In genomic region chr2:188416367-188416766, GRCh38 we compare ENCODE assay signal across 26 cellular contexts.
DNase-seq lines count a peak whose midpoint lies in the region; ATAC-seq and TF ChIP-seq lines count a peak whose summit lies in the region.
"Had no signal": no experiment of that assay in that cellular context is flagged by ENCODE, and none has a peak within 500 bp of the region (broad histone marks: within the 10 kb centered on the region; RNA-seq: fewer than 3 reads in every experiment).

No MANE protein-coding gene starts in this region.

- H3K9me3 ChIP-seq in lower lobe of right lung (peaks cover 14% of the 10 kb centered on the region), hepatocyte (ENCODE audit: low read depth) (no peaks in the 10 kb centered on the region)
- H3K9me3 ChIP-seq: colonic mucosa, sigmoid colon, SJSA1 had no signal

- peaks cover 99% of the 10 kb centered on the region for H3K79me2 ChIP-seq in GM23338 (replicated peaks; ENCODE audit: insufficient read depth)
- peaks cover 34% of the 10 kb centered on the region for H3K79me2 ChIP-seq in hepatocyte

- intact Hi-C loops in lower lobe of right lung (cut with DNase I) = no loop called here

- ATAC-seq in GM23338 (no peak), lower lobe of right lung (no peak), GM19023 (IDR thresholded peaks at IDR 0.05; ENCODE audit: unreplicated experiment) (no peak)
- ATAC-seq: stimulated activated naive B cell treated with anti-CD40 and anti-IgM and Interleukin-4, amounts not matched to agents 10 μg/mL and 1 μg/mL and 100 μg/mL, for 72 hours had no signal

- TF ChIP-seq CTCF in GM23338 (conservative IDR thresholded peaks at IDR 0.05; ENCODE audit: low read depth in 2 of 2) (no peak), nephron (IDR thresholded peaks at IDR 0.05; ENCODE audit: unreplicated experiment in 3 of 3) (no peak), lower lobe of right lung (IDR thresholded peaks at IDR 0.05) (no peak), hepatocyte (IDR thresholded peaks at IDR 0.05; ENCODE audit: poor library complexity) (no peak)

- H3K27me3 Mint-ChIP-seq in GM23338 (ENCODE audit: insufficient read depth, low read depth, poor library complexity) (no peaks in the 10 kb centered on the region), nephron (ENCODE audit: low read depth) (peaks cover 5% of the 10 kb centered on the region)
- H3K27me3 Mint-ChIP-seq: activated naive CD8-positive, alpha-beta T cell; progenitor cell of endocrine pancreas; stimulated activated naive B cell treated with anti-CD40 and anti-IgM and Interleukin-4, amounts not matched to agents 10 μg/mL and 1 μg/mL and 100 μg/mL, for 72 hours had no signal

- H3K4me3 ChIP-seq in GM23338 (no peak overlapping the region), lower lobe of right lung (no peak overlapping the region), hepatocyte (no peak overlapping the region)
- H3K4me3 ChIP-seq: colonic mucosa, neural progenitor cell, sigmoid colon, SJSA1, uterus had no signal

- H3K27ac Mint-ChIP-seq in GM23338 (0 out of 2 replicates have a peak overlapping the region, but pooled peaks have one; percentile 5), nephron (peak overlapping the region in 2 of 3 experiments; percentile 14 to 21)
- H3K27ac Mint-ChIP-seq: activated naive CD8-positive, alpha-beta T cell; neural progenitor cell; progenitor cell of endocrine pancreas; stimulated activated naive B cell treated with anti-CD40 and anti-IgM and Interleukin-4, amounts not matched to agents 10 μg/mL and 1 μg/mL and 100 μg/mL, for 72 hours; T-helper 1 cell treated with Interleukin-12 subunit alpha and Interleukin-12 subunit beta and Interleukin-4 antibody, amounts not matched to agents 30 μg/mL and 1 μg/mL, for 36 hours had no signal

- H3K27ac ChIP-seq in GM23338 (ENCODE audit: low read depth) (peak overlapping the region; percentile 20; the same call in 1 of the 2 replicates), lower lobe of right lung (no peak overlapping the region), hepatocyte (no peak overlapping the region)
- H3K27ac ChIP-seq: colonic mucosa, epithelial cell of prostate, neural progenitor cell, sigmoid colon, SJSA1, uterus had no signal

- H3K4me3 Mint-ChIP-seq in GM23338 (no peak overlapping the region), nephron (no peak overlapping the region)
- H3K4me3 Mint-ChIP-seq: activated naive CD8-positive, alpha-beta T cell; neural progenitor cell; stimulated activated naive B cell treated with anti-CD40 and anti-IgM and Interleukin-4, amounts not matched to agents 10 μg/mL and 1 μg/mL and 100 μg/mL, for 72 hours; T-helper 1 cell treated with Interleukin-12 subunit alpha and Interleukin-12 subunit beta and Interleukin-4 antibody, amounts not matched to agents 30 μg/mL and 1 μg/mL, for 36 hours had no signal

- no peak overlapping the region for H2AFZ ChIP-seq in GM23338
- no peak overlapping the region for H2AFZ ChIP-seq in hepatocyte
- H2AFZ ChIP-seq: neural progenitor cell had no signal

- in situ Hi-C loops in ACHN (cut with HindIII; ENCODE audit: low pct_ligation_motif_present, low pct_unique_long_range_greater_than_20kb, low sequenced_read_pairs) (no loop called here), SK-MEL-5 (cut with HindIII; ENCODE audit: low pct_unique_long_range_greater_than_20kb, low sequenced_read_pairs) (no loop called here)

- no peak overlapping the region for H3K4me2 ChIP-seq in GM23338
- H3K4me2 ChIP-seq in hepatocyte = no peak overlapping the region
- H3K4me2 ChIP-seq: neural progenitor cell had no signal

- no peaks in the 10 kb centered on the region for H3F3A ChIP-seq in GM23338 (replicated peaks; ENCODE audit: low read depth)

- H3K4me1 ChIP-seq in GM23338 (ENCODE audit: insufficient read depth) (peaks cover 4% of the 10 kb centered on the region), lower lobe of right lung (peaks cover 3% of the 10 kb centered on the region), hepatocyte (ENCODE audit: insufficient read depth) (peaks cover 13% of the 10 kb centered on the region)
- H3K4me1 ChIP-seq: colonic mucosa, uterus had no signal

- H3K9me2 ChIP-seq in GM23338 (ENCODE audit: insufficient read depth) = no peaks in the 10 kb centered on the region
- H3K9me2 ChIP-seq in hepatocyte (replicated peaks; ENCODE audit: insufficient read depth) = no peaks in the 10 kb centered on the region

- H3K9me3 Mint-ChIP-seq in GM23338 (peaks cover 22% of the 10 kb centered on the region), nephron (peaks cover 11% of the 10 kb centered on the region)
- H3K9me3 Mint-ChIP-seq: T-helper 1 cell treated with Interleukin-12 subunit alpha and Interleukin-12 subunit beta and Interleukin-4 antibody, amounts not matched to agents 30 μg/mL and 1 μg/mL, for 36 hours had no signal

- H3K36me3 Mint-ChIP-seq in GM23338 (ENCODE audit: low read depth) (peaks cover 47% of the 10 kb centered on the region), nephron (ENCODE audit: low read depth) (peaks cover 11% of the 10 kb centered on the region)
- H3K36me3 Mint-ChIP-seq: activated naive CD8-positive, alpha-beta T cell; stimulated activated naive B cell treated with anti-CD40 and anti-IgM and Interleukin-4, amounts not matched to agents 10 μg/mL and 1 μg/mL and 100 μg/mL, for 72 hours had no signal

- H4K20me1 ChIP-seq in GM23338 (replicated peaks; ENCODE audit: insufficient read depth) (peaks cover 9% of the 10 kb centered on the region; the same call in 1 of the 2 replicates), hepatocyte (ENCODE audit: insufficient read depth, poor library complexity, severe bottlenecking) (no peaks in the 10 kb centered on the region)

- H3K27me3 ChIP-seq in GM23338 (ENCODE audit: insufficient read depth) (no peaks in the 10 kb centered on the region), lower lobe of right lung (ENCODE audit: low read depth) (no peaks in the 10 kb centered on the region), hepatocyte (no peaks in the 10 kb centered on the region)
- H3K27me3 ChIP-seq: colonic mucosa, neural progenitor cell, sigmoid colon, SJSA1, uterus had no signal

- H3K36me3 ChIP-seq in GM23338 (ENCODE audit: insufficient read depth) = 0 out of 2 replicates have a peak, but pooled peaks cover 5% of the 10 kb centered on the region
- no peaks in the 10 kb centered on the region for H3K36me3 ChIP-seq in lower lobe of right lung
- H3K36me3 ChIP-seq in hepatocyte (replicated peaks; ENCODE audit: insufficient read depth, low read depth) = no peaks in the 10 kb centered on the region
- H3K36me3 ChIP-seq: colonic mucosa, neural progenitor cell, sigmoid colon, SJSA1, uterus had no signal

- H3K4me1 Mint-ChIP-seq in GM23338 = peaks cover 16% of the 10 kb centered on the region
- peaks cover 22% of the 10 kb centered on the region for H3K4me1 Mint-ChIP-seq in nephron
- H3K4me1 Mint-ChIP-seq: stimulated activated naive B cell treated with anti-CD40 and anti-IgM and Interleukin-4, amounts not matched to agents 10 μg/mL and 1 μg/mL and 100 μg/mL, for 72 hours had no signal

- DNase-seq in ACHN = peak; percentile 45
- no peak for DNase-seq in GM23338 (ENCODE audit: low spot score)
- peak; percentile 75 for DNase-seq in SK-MEL-5 (ENCODE audit: low read depth, low spot score)
- DNase-seq in lower lobe of right lung = no peak
- DNase-seq in NCI-H748 treated with DMSO at 0.1 percent for 48 hours (lab: John Stamatoyannopoulos, UW) = no peak
- no peak for DNase-seq in hepatocyte (ENCODE audit: low spot score)
- DNase-seq: activated T-cell treated with anti-CD3 and anti-CD28 coated beads for 4 hours; aorta; colonic mucosa; effector CD8-positive, alpha-beta T cell; glutamatergic neuron; NCI-H1105 treated with DMSO at 0.1 percent for 48 hours; NCI-H1930; NCI-H526; sigmoid colon; stimulated activated CD4-positive, alpha-beta T cell treated with anti-CD3 and anti-CD28 coated beads, Interleukin-4, amount 100 ng/mL, for 4 hours; stimulated activated naive B cell treated with anti-CD40 and anti-IgM and Interleukin-4, amounts not matched to agents 10 μg/mL and 1 μg/mL and 100 μg/mL, for 72 hours; uterus had no signal

TF ChIP-seq in GM23338, 12 proteins besides CTCF, POLR2A, EP300 and RAD21 (continues in another document):
- no peak for TF ChIP-seq REST (IDR thresholded peaks at IDR 0.05; ENCODE audit: unreplicated experiment)
- no peak for TF ChIP-seq JUNB (IDR thresholded peaks at IDR 0.05; ENCODE audit: unreplicated experiment)
- TF ChIP-seq NANOG (IDR thresholded peaks at IDR 0.05; ENCODE audit: borderline replicate concordance) = no peak
- TF ChIP-seq ZNF331 (CRISPR knock-in tag; IDR thresholded peaks at IDR 0.05; ENCODE audit: low read depth) = no peak
- TF ChIP-seq EZH2 (IDR thresholded peaks at IDR 0.05; ENCODE audit: low read depth, unreplicated experiment) = no peak

Comparison
In these comparisons a context has a peak if more than half of its experiments do, and no peak if none do; other contexts are left out.
1. DNase-seq: peak in ACHN (single experiment) and SK-MEL-5 (single experiment); none in GM23338 (single experiment), lower lobe of right lung (single experiment), NCI-H748 treated with DMSO at 0.1 percent for 48 hours (single experiment) and hepatocyte (single experiment).